Comparison of ENCODE assay signal across 8 cellular contexts in genomic region chr15:41115652-41116115, GRCh38. TPM values are rescaled to one million over a fixed set of nuclear protein-coding genes. Genes with fewer than 3 reads are reported as not detected.
DNase-seq lines count a peak whose midpoint lies in the region; ATAC-seq and TF ChIP-seq lines count a peak whose summit lies in the region.

No MANE protein-coding gene starts in this region.

- peaks cover 57% of the 10 kb centered on the region for H3K79me2 ChIP-seq in KMS-11 (ENCODE audit: insufficient read depth, low read depth)

- H2AFZ ChIP-seq in KMS-11 (ENCODE audit: low read depth): peak overlapping the region; percentile 93

- peak overlapping the region; percentile 88 for H3K4me2 ChIP-seq in KMS-11

- TF ChIP-seq CTCF in KMS-11 (conservative IDR thresholded peaks at IDR 0.05; ENCODE audit: low read depth, low read length) (no peak), VCaP (conservative IDR thresholded peaks at IDR 0.05) (no peak), breast epithelium (IDR thresholded peaks at IDR 0.05) (no peak), kidney epithelial cell (IDR thresholded peaks at IDR 0.05; ENCODE audit: insufficient read depth, low read length, poor library complexity, severe bottlenecking) (no peak)

- H3K36me3 ChIP-seq in KMS-11 (ENCODE audit: insufficient read depth) (no peaks in the 10 kb centered on the region), breast epithelium (no peaks in the 10 kb centered on the region), kidney epithelial cell (ENCODE audit: control insufficient read depth, insufficient read depth, low read length) (no peaks in the 10 kb centered on the region)

- H3K4me1 ChIP-seq in KMS-11 (ENCODE audit: low read depth, poor library complexity, severe bottlenecking) (peaks cover 45% of the 10 kb centered on the region), breast epithelium (no peaks in the 10 kb centered on the region)

- H3K27ac ChIP-seq in KMS-11 (peak overlapping the region; percentile 99), VCaP (peak overlapping the region; percentile 99), breast epithelium (peak overlapping the region; percentile 100)

- intact Hi-C loops in breast epithelium (cut with DNase I; ENCODE audit: low total_unique reads): no loop called here

- H3K4me3 ChIP-seq in KMS-11 (IDR thresholded peaks at IDR 0.05; ENCODE audit: insufficient read depth, low read depth, low read length) (no peak overlapping the region), breast epithelium (peak overlapping the region; percentile 91 to 95 (median 95)), kidney epithelial cell (ENCODE audit: low read depth, low read length) (peak overlapping the region; percentile 99)

- no peaks in the 10 kb centered on the region for H3K27me3 ChIP-seq in KMS-11 (ENCODE audit: insufficient read depth, low read depth)
- H3K27me3 ChIP-seq in breast epithelium: no peaks in the 10 kb centered on the region
- H3K27me3 ChIP-seq in kidney epithelial cell (ENCODE audit: control insufficient read depth, insufficient read depth, low read length): no peaks in the 10 kb centered on the region

- no peak for TF ChIP-seq POLR2A in breast epithelium (IDR thresholded peaks at IDR 0.05)

- no peaks in the 10 kb centered on the region for H4K20me1 ChIP-seq in KMS-11 (ENCODE audit: insufficient read depth)

- ATAC-seq in GM21717 (IDR thresholded peaks at IDR 0.05; ENCODE audit: unreplicated experiment): peak; percentile 49

- H3K9me3 ChIP-seq in breast epithelium: no peaks in the 10 kb centered on the region

- DNase-seq in Daoy (ENCODE audit: low read depth) (peak; percentile 54), breast epithelium (ENCODE audit: low spot score in 2 of 2) (peak; percentile 51 to 62), kidney epithelial cell (ENCODE audit: low read depth) (no peak), NCI-H2107 treated with DMSO at 0.1 percent for 48 hours (lab: John Stamatoyannopoulos, UW; ENCODE audit: unreplicated experiment) (no peak)
- peak; percentile 60 to 61 for DNase-seq in stimulated activated CD4-positive, alpha-beta T cell treated with anti-CD3 and anti-CD28 coated beads, Interleukin-15, amount 100 ng/mL, for 48 hours (ENCODE audit: low read depth in 2 of 2)

- H3K9ac ChIP-seq in KMS-11: peak overlapping the region; percentile 100

RNA-seq across cellular contexts. Expression of gene INO80, which starts 0.4 kb away (rescaled TPM):
- total RNA-seq in Daoy (2014; rRNA removed; shearing (Covaris generic)): 19.4 and 20.7 TPM in 2 replicates
- total RNA-seq in breast epithelium: 10 to 100 TPM; 27.2 to 47.7 (median 42.3) TPM
- 26.7 and 58.7 TPM in 2 replicates for total RNA-seq in kidney epithelial cell

Comparison
In these comparisons a context has a peak if more than half of its experiments do, and no peak if none do; other contexts are left out.
1. DNase-seq: peak in Daoy (single experiment), breast epithelium (2 of 2) and stimulated activated CD4-positive, alpha-beta T cell treated with anti-CD3 and anti-CD28 coated beads, Interleukin-15, amount 100 ng/mL, for 48 hours (2 of 2); none in kidney epithelial cell (single experiment) and NCI-H2107 treated with DMSO at 0.1 percent for 48 hours (single experiment).
2. Peak in every context shown above with its lines, with median percentiles within 50 percentile points of each other: H3K27ac ChIP-seq.